In the genomic region with DNA sequence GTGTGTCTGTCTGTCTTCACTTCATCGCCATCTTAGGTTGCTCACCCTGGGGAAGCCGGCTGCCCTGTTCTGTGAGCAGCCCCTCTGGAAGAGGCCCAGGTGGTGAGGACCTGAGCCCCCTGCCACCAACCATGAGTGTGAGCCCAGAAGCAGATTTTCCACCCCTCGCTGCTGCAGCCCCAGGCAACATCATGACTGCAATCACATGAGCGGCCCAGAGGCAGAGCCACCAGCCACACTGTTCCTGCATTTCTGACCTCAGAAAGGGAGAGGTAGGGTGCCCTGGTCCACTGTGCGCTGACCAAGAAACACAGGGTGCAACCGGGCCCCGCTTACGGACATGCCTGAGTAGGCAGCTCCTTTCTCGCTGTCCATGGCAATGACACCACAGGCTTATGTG, we compare ENCODE assay signal across 26 cellular contexts.
DNase-seq lines count a peak whose midpoint lies in the region; ATAC-seq, FAIRE-seq and TF ChIP-seq lines count a peak whose summit lies in the region.
"Had no signal": no experiment of that assay in that cellular context is flagged by ENCODE, and none has a peak within 500 bp of the region (broad histone marks: within the 10 kb centered on the region; RNA-seq: fewer than 3 reads in every experiment).

No MANE protein-coding gene starts in this region.

- H3K9me3 ChIP-seq in BLaER1 (peaks cover 5% of the 10 kb centered on the region), RWPE2 (ENCODE audit: severe bottlenecking) (no peaks in the 10 kb centered on the region), neuronal stem cell (replicated peaks in 1 of 2; ENCODE audit: control insufficient read depth in 2 of 2, insufficient read depth in 1 of 2, low read depth in 1 of 2, low read length in 2 of 2) (peaks cover 0 to 2% of the 10 kb centered on the region in 2 donors)
- H3K9me3 ChIP-seq: A549, BE2C, Caco-2 had no signal

- no peaks in the 10 kb centered on the region for H3K79me1 ChIP-seq in neuronal stem cell (ENCODE audit: low read depth, low read length)

- peak overlapping the region; percentile 79 for H3K4me2 ChIP-seq in BLaER1
- H3K4me2 ChIP-seq in neuronal stem cell (ENCODE audit: insufficient read depth, low read length, poor library complexity, severe bottlenecking) = no peak overlapping the region
- H3K4me2 ChIP-seq: A549 had no signal

- H2BK12ac ChIP-seq in neuronal stem cell (ENCODE audit: low read length) = no peak overlapping the region

- H2BK15ac ChIP-seq in neuronal stem cell (ENCODE audit: low read length) = no peak overlapping the region

- H3K4ac ChIP-seq in neuronal stem cell (ENCODE audit: low read length) = no peak overlapping the region

- FAIRE-seq in H54 (lab: Jason Lieb, UNC) = no peak
- FAIRE-seq: A549, GM12878, GM19239 had no signal

- no peak for TF ChIP-seq POLR2A in H54 (IDR thresholded peaks at IDR 0.05; ENCODE audit: low read depth, low read length)

- peak; percentile 42 for DNase-seq in RWPE2 (ENCODE audit: low spot score)
- peak; percentile 10 for DNase-seq in left kidney (ENCODE audit: low read depth, low spot score)
- no peak for DNase-seq in neuronal stem cell (ENCODE audit: low spot score)
- no peak for DNase-seq in DMS53 treated with DMSO at 0.1 percent for 48 hours (lab: John Stamatoyannopoulos, UW; ENCODE audit: unreplicated experiment)
- no peak for DNase-seq in H54 (ENCODE audit: insufficient read length, low spot score)
- DNase-seq: 8988T; ACHN; AML-193; BE2C; Caco-2; CD4-positive, CD25-positive, alpha-beta regulatory T cell; CD8-positive, alpha-beta T cell; DMS153; DMS79; EL; GDM1; GM23248; HFFc6 had no signal

- no peak overlapping the region for H2AFZ ChIP-seq in neuronal stem cell (ENCODE audit: low read length)
- H2AFZ ChIP-seq: GM23248 had no signal

- H3K36me3 ChIP-seq in BLaER1 (no peaks in the 10 kb centered on the region), RWPE2 (ENCODE audit: low read depth) (no peaks in the 10 kb centered on the region), neuronal stem cell (replicated peaks in 1 of 2; ENCODE audit: control insufficient read depth in 2 of 2, insufficient read depth in 2 of 2, low read length in 2 of 2) (no peaks in the 10 kb centered on the region)
- H3K36me3 ChIP-seq: BE2C, HAP-1 had no signal

- TF ChIP-seq CTCF in RWPE2 (IDR thresholded peaks at IDR 0.05; ENCODE audit: poor library complexity, severe bottlenecking) = no peak

- ATAC-seq in RWPE2 (ENCODE audit: low read depth) = no peak
- ATAC-seq in HG02798 (IDR thresholded peaks at IDR 0.05; ENCODE audit: poor library complexity, unreplicated experiment) = no peak
- ATAC-seq in HG03025 (IDR thresholded peaks at IDR 0.05; ENCODE audit: low FRiP score, unreplicated experiment) = no peak
- ATAC-seq: A549; CD8-positive, alpha-beta T cell; GM12878 had no signal

- H2BK5ac ChIP-seq in neuronal stem cell (ENCODE audit: low read length) = no peak overlapping the region

- H3K27me3 ChIP-seq in BLaER1 (no peaks in the 10 kb centered on the region), RWPE2 (ENCODE audit: insufficient read depth, poor library complexity, severe bottlenecking) (no peaks in the 10 kb centered on the region), neuronal stem cell (ENCODE audit: control insufficient read depth in 3 of 3, insufficient read depth in 3 of 3, low read depth in 1 of 3, low read length in 3 of 3) (no peaks in the 10 kb centered on the region)
- H3K27me3 ChIP-seq: BE2C had no signal

- H4K8ac ChIP-seq in neuronal stem cell (ENCODE audit: low read depth, low read length) = no peak overlapping the region

- no peaks in the 10 kb centered on the region for H4K20me1 ChIP-seq in BLaER1

- H3K14ac ChIP-seq in neuronal stem cell (ENCODE audit: low read length) = peak overlapping the region; percentile 26

- H2BK120ac ChIP-seq in neuronal stem cell (ENCODE audit: low read depth, low read length) = peak overlapping the region; percentile 61

- no peak overlapping the region for H3K9ac ChIP-seq in BLaER1
- H3K9ac ChIP-seq in neuronal stem cell (ENCODE audit: low read depth, low read length, poor library complexity) = peak overlapping the region; percentile 50
- H3K9ac ChIP-seq: GM23248 had no signal

- no peak overlapping the region for H3K23ac ChIP-seq in neuronal stem cell (ENCODE audit: low read depth, low read length, poor library complexity)

- H3K27ac ChIP-seq in BLaER1 = no peak overlapping the region
- no peak overlapping the region for H3K27ac ChIP-seq in RWPE2 (ENCODE audit: poor library complexity, severe bottlenecking)
- H3K27ac ChIP-seq in neuronal stem cell (replicated peaks; ENCODE audit: low read length) = no peak overlapping the region
- H3K27ac ChIP-seq: A549, C4-2B, GM23248 had no signal

- H3K4me1 ChIP-seq in BLaER1 = peaks cover 85% of the 10 kb centered on the region
- no peaks in the 10 kb centered on the region for H3K4me1 ChIP-seq in RWPE2 (ENCODE audit: insufficient read depth, poor library complexity, severe bottlenecking)
- peaks cover 9 to 10% of the 10 kb centered on the region in 2 donors for H3K4me1 ChIP-seq in neuronal stem cell (ENCODE audit: control insufficient read depth in 2 of 2, insufficient read depth in 1 of 2, low read depth in 1 of 2, low read length in 2 of 2)
- H3K4me1 ChIP-seq: BE2C, Caco-2, HAP-1 had no signal

- H3K4me3 ChIP-seq in BLaER1 = no peak overlapping the region
- no peak overlapping the region for H3K4me3 ChIP-seq in RWPE2 (ENCODE audit: severe bottlenecking)
- no peak overlapping the region for H3K4me3 ChIP-seq in neuronal stem cell (ENCODE audit: low read length in 2 of 2)
- H3K4me3 ChIP-seq: A549, GM12878, GM23248, HAP-1 had no signal

- peak overlapping the region; percentile 24 for H2AK5ac ChIP-seq in neuronal stem cell (ENCODE audit: low read depth, low read length)

- peak overlapping the region; percentile 35 for H3K18ac ChIP-seq in neuronal stem cell (ENCODE audit: low read length)

- no CpG with 5 or more reads among the region's 9 CpGs for WGBS in neuronal stem cell (ENCODE audit: extremely low coverage in 2 of 2, insufficient read length in 2 of 2, insufficient replicate concordance in 1 of 2), 2 donors

- no peak overlapping the region for H4K91ac ChIP-seq in neuronal stem cell (ENCODE audit: low read depth, low read length, poor library complexity)

Comparison
In these comparisons a context has a peak if more than half of its experiments do, and no peak if none do; other contexts are left out.
1. DNase-seq: peak in RWPE2 (single experiment) and left kidney (single experiment); none in neuronal stem cell (single experiment), DMS53 treated with DMSO at 0.1 percent for 48 hours (single experiment) and H54 (single experiment).